Comparison of ENCODE assay signal across 8 cellular contexts in the genomic region with DNA sequence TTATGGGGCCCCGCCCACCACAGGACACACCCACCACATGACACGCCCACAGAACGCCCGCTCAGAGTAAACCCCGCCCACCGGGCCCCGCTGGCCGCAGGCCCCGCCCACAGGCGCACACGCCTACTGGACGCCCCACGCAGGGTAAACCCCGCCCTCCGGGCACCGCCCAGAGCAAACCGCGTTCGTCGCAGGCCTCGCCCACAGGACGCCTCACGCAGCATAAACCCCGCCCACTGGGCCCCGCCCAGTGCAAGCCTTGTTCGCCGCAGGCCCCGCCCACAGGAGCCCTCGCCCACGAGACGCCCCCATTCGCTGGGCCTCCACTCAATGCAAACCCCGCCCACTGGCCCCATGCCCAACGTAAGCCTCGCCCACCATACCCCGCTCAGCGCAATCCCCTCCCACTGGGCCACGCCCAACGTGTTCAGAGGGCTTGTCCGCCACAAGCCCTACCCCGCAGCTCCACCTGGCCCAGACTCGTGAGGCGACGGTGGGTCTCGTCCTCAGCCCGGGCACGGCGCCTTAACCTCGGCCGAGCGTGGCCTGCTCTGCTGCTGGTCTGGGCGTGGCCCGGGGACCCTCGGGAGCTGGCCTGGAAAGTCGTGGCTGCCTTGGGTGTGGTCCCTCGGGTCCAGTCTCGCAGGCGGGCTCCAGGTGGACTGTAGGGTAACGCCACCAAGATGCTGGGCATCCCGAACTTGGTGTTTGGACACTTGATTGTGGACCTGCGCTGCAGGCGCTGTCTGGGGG. TPM values are rescaled to one million over a fixed set of nuclear protein-coding genes. Genes with fewer than 3 reads are reported as not detected.
DNase-seq lines count a peak whose midpoint lies in the region; ATAC-seq and TF ChIP-seq lines count a peak whose summit lies in the region.

No MANE protein-coding gene starts in this region.

- H3K4me3 ChIP-seq in DND-41 (ENCODE audit: low read depth in 1 of 2, low read length in 2 of 2) = peak overlapping the region in 1 of 2 experiments; percentile 55; a peak in 2 of 4 replicates

- peak overlapping the region; percentile 64 for H3K4me3 Mint-ChIP-seq in activated T-helper 1 cell treated with anti-CD3 and anti-CD28 coated beads, Interleukin-12 subunit alpha, Interleukin-12 subunit beta, Interleukin-2, Interleukin-4 antibody, amounts not matched to agents 30 ng/mL and 10 ng/mL and 1 ng/mL, durations not matched to agents 14 hours and 24 hours and 36 hours
- H3K4me3 Mint-ChIP-seq in natural killer cell = peak overlapping the region; percentile 64
- H3K4me3 Mint-ChIP-seq in stimulated activated naive B cell treated with anti-CD40 and anti-IgM and Interleukin-4, amounts not matched to agents 10 μg/mL and 1 μg/mL and 100 μg/mL, for 72 hours = peak overlapping the region; percentile 75 to 79

- peaks cover 2% of the 10 kb centered on the region for H3K27me3 Mint-ChIP-seq in activated T-helper 1 cell treated with anti-CD3 and anti-CD28 coated beads, Interleukin-12 subunit alpha, Interleukin-12 subunit beta, Interleukin-2, Interleukin-4 antibody, amounts not matched to agents 30 ng/mL and 10 ng/mL and 1 ng/mL, durations not matched to agents 14 hours and 24 hours and 36 hours (ENCODE audit: insufficient read depth)
- no peaks in the 10 kb centered on the region for H3K27me3 Mint-ChIP-seq in natural killer cell (ENCODE audit: low read depth in 2 of 2)
- H3K27me3 Mint-ChIP-seq in stimulated activated naive B cell treated with anti-CD40 and anti-IgM and Interleukin-4, amounts not matched to agents 10 μg/mL and 1 μg/mL and 100 μg/mL, for 72 hours = peaks cover under 1 to 14% of the 10 kb centered on the region in 2 donors

- no peak overlapping the region for H2AFZ ChIP-seq in DND-41 (ENCODE audit: low read depth, low read length)

- no peak overlapping the region for H3K27ac ChIP-seq in DND-41 (ENCODE audit: low read length)

- H3K79me2 ChIP-seq in DND-41 (ENCODE audit: insufficient read depth, low read length) = no peaks in the 10 kb centered on the region

- ATAC-seq in DND-41 (ENCODE audit: insufficient read depth, low read depth) (peak; percentile 84), GM21786 (IDR thresholded peaks at IDR 0.05; ENCODE audit: unreplicated experiment) (peak; percentile 84), natural killer cell (peak; percentile 90 to 97 (median 92))
- ATAC-seq in stimulated activated naive B cell treated with anti-CD40 and anti-IgM and Interleukin-4, amounts not matched to agents 10 μg/mL and 1 μg/mL and 100 μg/mL, for 72 hours (replicated peaks) = peak; percentile 86 to 91

- peak overlapping the region; percentile 41; the same call in 1 of the 2 replicates for H3K9ac ChIP-seq in DND-41 (ENCODE audit: low read depth, low read length)

- H3K36me3 ChIP-seq in DND-41 (ENCODE audit: insufficient read depth, low read length) = no peaks in the 10 kb centered on the region

- no peaks in the 10 kb centered on the region for H3K9me3 ChIP-seq in DND-41 (ENCODE audit: insufficient read depth, low read length, severe bottlenecking)

- no peaks in the 10 kb centered on the region for H3K27me3 ChIP-seq in DND-41 (ENCODE audit: insufficient read depth, low read length, poor library complexity)

- no peak for TF ChIP-seq CTCF in DND-41 (IDR thresholded peaks at IDR 0.05; ENCODE audit: borderline replicate concordance, extremely low read depth, low read length, poor library complexity, severe bottlenecking)
- TF ChIP-seq CTCF in natural killer cell (IDR thresholded peaks at IDR 0.05) = no peak

- H3K4me1 Mint-ChIP-seq in activated T-helper 1 cell treated with anti-CD3 and anti-CD28 coated beads, Interleukin-12 subunit alpha, Interleukin-12 subunit beta, Interleukin-2, Interleukin-4 antibody, amounts not matched to agents 30 ng/mL and 10 ng/mL and 1 ng/mL, durations not matched to agents 14 hours and 24 hours and 36 hours (ENCODE audit: low read depth) = no peaks in the 10 kb centered on the region
- H3K4me1 Mint-ChIP-seq in natural killer cell = peaks cover 0 to 7% of the 10 kb centered on the region in 2 donors
- peaks cover 6 to 17% of the 10 kb centered on the region in 2 donors for H3K4me1 Mint-ChIP-seq in stimulated activated naive B cell treated with anti-CD40 and anti-IgM and Interleukin-4, amounts not matched to agents 10 μg/mL and 1 μg/mL and 100 μg/mL, for 72 hours

- peak overlapping the region; percentile 70 for H3K27ac Mint-ChIP-seq in activated T-helper 1 cell treated with anti-CD3 and anti-CD28 coated beads, Interleukin-12 subunit alpha, Interleukin-12 subunit beta, Interleukin-2, Interleukin-4 antibody, amounts not matched to agents 30 ng/mL and 10 ng/mL and 1 ng/mL, durations not matched to agents 14 hours and 24 hours and 36 hours
- H3K27ac Mint-ChIP-seq in natural killer cell = peak overlapping the region; percentile 38 to 79
- peak overlapping the region; percentile 79 for H3K27ac Mint-ChIP-seq in stimulated activated naive B cell treated with anti-CD40 and anti-IgM and Interleukin-4, amounts not matched to agents 10 μg/mL and 1 μg/mL and 100 μg/mL, for 72 hours

- peak overlapping the region; percentile 75 for H3K4me2 ChIP-seq in DND-41 (ENCODE audit: insufficient read depth, low read length)

- no peaks in the 10 kb centered on the region for H3K9me3 Mint-ChIP-seq in activated T-helper 1 cell treated with anti-CD3 and anti-CD28 coated beads, Interleukin-12 subunit alpha, Interleukin-12 subunit beta, Interleukin-2, Interleukin-4 antibody, amounts not matched to agents 30 ng/mL and 10 ng/mL and 1 ng/mL, durations not matched to agents 14 hours and 24 hours and 36 hours
- no peaks in the 10 kb centered on the region for H3K9me3 Mint-ChIP-seq in natural killer cell
- no peaks in the 10 kb centered on the region for H3K9me3 Mint-ChIP-seq in stimulated activated naive B cell treated with anti-CD40 and anti-IgM and Interleukin-4, amounts not matched to agents 10 μg/mL and 1 μg/mL and 100 μg/mL, for 72 hours

- intact Hi-C loops in activated T-helper 1 cell treated with anti-CD3 and anti-CD28 coated beads, Interleukin-12 subunit alpha, Interleukin-12 subunit beta, Interleukin-2, Interleukin-4 antibody, amounts not matched to agents 30 ng/mL and 10 ng/mL and 1 ng/mL, durations not matched to agents 14 hours and 24 hours and 36 hours (cut with micrococcal nuclease) = loop anchor here (1.0 to 2.0 kb wide), 6 partner anchors 10 to 667 kb away; partner anchors contain the start of genes GNB1 and PRXL2B
- intact Hi-C loops in natural killer cell (cut with micrococcal nuclease) = loop anchor here (1.0 kb wide), 1 partner anchor 10 kb away; no protein-coding TSS in a partner anchor

- 0 out of 2 replicates have a peak, but pooled peaks cover 12% of the 10 kb centered on the region for H4K20me1 ChIP-seq in DND-41 (ENCODE audit: insufficient read depth, low read length)

- H3K4me1 ChIP-seq in DND-41 (ENCODE audit: insufficient read depth, low read length) = peaks cover 17% of the 10 kb centered on the region

- DNase-seq in DND-41 (peak; percentile 98), KG1 (lab: John Stamatoyannopoulos, UW) (peak; percentile 79), RKO (ENCODE audit: low spot score) (peak; percentile 96), fibroblast of peridontal ligament (ENCODE audit: extremely low read depth) (peak; percentile 81), natural killer cell (peak; percentile 96)
- DNase-seq in activated T-helper 1 cell treated with anti-CD3 and anti-CD28 coated beads, Interleukin-12 subunit alpha, Interleukin-12 subunit beta, Interleukin-2, Interleukin-4 antibody, amounts not matched to agents 30 ng/mL and 10 ng/mL and 1 ng/mL, durations not matched to agents 14 hours and 24 hours and 36 hours (ENCODE audit: low spot score) = peak; percentile 99
- peak; percentile 99 for DNase-seq in stimulated activated naive B cell treated with anti-CD40 and anti-IgM and Interleukin-4, amounts not matched to agents 10 μg/mL and 1 μg/mL and 100 μg/mL, for 72 hours

- no peaks in the 10 kb centered on the region for H3K36me3 Mint-ChIP-seq in activated T-helper 1 cell treated with anti-CD3 and anti-CD28 coated beads, Interleukin-12 subunit alpha, Interleukin-12 subunit beta, Interleukin-2, Interleukin-4 antibody, amounts not matched to agents 30 ng/mL and 10 ng/mL and 1 ng/mL, durations not matched to agents 14 hours and 24 hours and 36 hours (ENCODE audit: low read depth)
- H3K36me3 Mint-ChIP-seq in natural killer cell = no peaks in the 10 kb centered on the region
- no peaks in the 10 kb centered on the region for H3K36me3 Mint-ChIP-seq in stimulated activated naive B cell treated with anti-CD40 and anti-IgM and Interleukin-4, amounts not matched to agents 10 μg/mL and 1 μg/mL and 100 μg/mL, for 72 hours

RNA-seq across cellular contexts. Expression of gene TMEM52, which starts 0.4 kb away (rescaled TPM):
- total RNA-seq in activated T-helper 1 cell treated with anti-CD3 and anti-CD28 coated beads, Interleukin-12 subunit alpha, Interleukin-12 subunit beta, Interleukin-2, Interleukin-4 antibody, amounts not matched to agents 30 ng/mL and 10 ng/mL and 1 ng/mL, durations not matched to agents 14 hours and 24 hours and 36 hours = 0.99 and 1.5 TPM in 2 replicates
- under 1 TPM in 1 of 3 donors, not detected in 2; 0.41 TPM for total RNA-seq in natural killer cell

RNA-seq across cellular contexts. Expression of gene CALML6, which starts 4.4 kb away (rescaled TPM):
- total RNA-seq in activated T-helper 1 cell treated with anti-CD3 and anti-CD28 coated beads, Interleukin-12 subunit alpha, Interleukin-12 subunit beta, Interleukin-2, Interleukin-4 antibody, amounts not matched to agents 30 ng/mL and 10 ng/mL and 1 ng/mL, durations not matched to agents 14 hours and 24 hours and 36 hours = 0.36 and 0.51 TPM in 2 replicates
- total RNA-seq in natural killer cell = 1 to 10 TPM; 2.1 to 3.9 (median 2.9) TPM

RNA-seq across cellular contexts. Expression of gene GNB1, which starts 28.6 kb away (rescaled TPM):
- 382 and 398 TPM in 2 replicates for total RNA-seq in activated T-helper 1 cell treated with anti-CD3 and anti-CD28 coated beads, Interleukin-12 subunit alpha, Interleukin-12 subunit beta, Interleukin-2, Interleukin-4 antibody, amounts not matched to agents 30 ng/mL and 10 ng/mL and 1 ng/mL, durations not matched to agents 14 hours and 24 hours and 36 hours
- total RNA-seq in natural killer cell = 100 to 1,000 TPM; 285 to 304 (median 289) TPM
